Comparison of ENCODE assay signal across 8 cellular contexts in the genomic region with DNA sequence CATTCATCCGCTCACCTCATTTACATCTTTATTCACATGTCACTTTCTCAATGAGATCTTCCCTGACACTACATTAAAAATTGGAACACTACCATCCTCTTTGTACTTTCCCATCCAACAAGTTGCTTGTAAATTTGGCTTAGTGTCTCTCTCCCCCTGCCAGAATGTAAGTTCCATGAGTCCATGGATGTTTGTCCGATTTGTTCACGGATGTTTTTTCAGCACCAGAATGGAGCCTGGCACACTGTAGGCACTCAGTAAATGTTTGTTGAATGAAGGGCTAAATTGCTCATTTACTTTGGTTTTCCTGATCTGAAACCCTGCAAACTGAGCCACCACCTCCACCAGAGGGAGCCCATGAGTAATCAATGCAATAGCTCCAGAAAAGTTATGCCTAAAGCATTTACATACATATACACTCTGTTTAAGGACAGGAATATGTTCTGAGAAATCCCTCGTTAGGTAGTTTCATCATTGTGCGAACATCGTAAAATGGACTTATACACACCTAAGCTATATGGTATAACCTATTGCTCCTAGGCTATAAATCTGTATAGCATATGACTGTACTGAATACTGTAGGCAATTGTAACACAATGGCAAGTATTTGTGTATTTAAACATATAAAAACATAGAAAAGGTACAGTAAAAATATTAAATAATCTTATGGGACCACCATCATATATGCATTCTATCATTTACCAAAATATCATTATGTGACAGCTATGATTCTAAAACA. TPM values are rescaled to one million over a fixed set of nuclear protein-coding genes. Genes with fewer than 3 reads are reported as not detected.
A peak's percentile ranks its signal among the peaks of the same experiment; 100 is the strongest.
DNase-seq lines count a peak whose midpoint lies in the region; ATAC-seq, FAIRE-seq and TF ChIP-seq lines count a peak whose summit lies in the region.

No MANE protein-coding gene starts in this region.

- H3K4me1 ChIP-seq in smooth muscle cell (ENCODE audit: low read depth), result peaks cover 13% of the 10 kb centered on the region

- peak; percentile 90 for FAIRE-seq in G401.6 (lab: Jason Lieb, UNC)

- peak; percentile 84 for DNase-seq in NB4 (ENCODE audit: low read depth)
- peak; percentile 71 for DNase-seq in T follicular helper cell (ENCODE audit: low read depth)
- DNase-seq in activated naive CD8-positive, alpha-beta T cell treated with anti-CD3 and anti-CD28 coated beads, Interleukin-2, amount 50 U/mL, for 16 hours (ENCODE audit: low read depth, low spot score), result peak; percentile 60
- DNase-seq in left ventricle myocardium superior, result peak; percentile 75
- peak; percentile 10 for DNase-seq in smooth muscle cell (lab: John Stamatoyannopoulos, UW; ENCODE audit: unreplicated experiment)

- H3K27me3 ChIP-seq in smooth muscle cell (ENCODE audit: low read depth), result peaks cover 3% of the 10 kb centered on the region

- H3K27ac ChIP-seq in smooth muscle cell (ENCODE audit: low read depth), result no peak overlapping the region

- TF ChIP-seq POLR2A in NB4 (IDR thresholded peaks at IDR 0.05; ENCODE audit: extremely low read depth, insufficient read length), result no peak

- intact Hi-C loops in left ventricle myocardium superior (cut with micrococcal nuclease), result loop anchor here (5.0 kb wide), 1 partner anchor 116 kb away; no protein-coding TSS in a partner anchor

- 48% methylated on average over 6 of the region's 6 CpGs for WGBS in smooth muscle cell (ENCODE audit: low lambda C conversion rate)

- H3K4me3 ChIP-seq in NB4 (ENCODE audit: low read depth, low read length) (no peak overlapping the region), smooth muscle cell (no peak overlapping the region)

- ATAC-seq in left ventricle myocardium superior, result no peak
- ATAC-seq in GM21717 (IDR thresholded peaks at IDR 0.05; ENCODE audit: unreplicated experiment), result no peak
- ATAC-seq in GM19463 (IDR thresholded peaks at IDR 0.05; ENCODE audit: unreplicated experiment), result no peak

- H3K36me3 ChIP-seq in smooth muscle cell (ENCODE audit: low read depth), result no peaks in the 10 kb centered on the region

- no peaks in the 10 kb centered on the region for H3K9me3 ChIP-seq in smooth muscle cell (replicated peaks; ENCODE audit: low read depth)

- H2AFZ ChIP-seq in smooth muscle cell (ENCODE audit: low read depth), result no peak overlapping the region

- H3K9ac ChIP-seq in smooth muscle cell (ENCODE audit: low read depth), result no peak overlapping the region

- no peak overlapping the region for H3K4me2 ChIP-seq in smooth muscle cell

- H3K79me2 ChIP-seq in smooth muscle cell (ENCODE audit: low read depth), result peaks cover 17% of the 10 kb centered on the region

- H4K20me1 ChIP-seq in smooth muscle cell (ENCODE audit: low read depth), result peaks cover 9% of the 10 kb centered on the region

- TF ChIP-seq CTCF in NB4 (IDR thresholded peaks at IDR 0.05; ENCODE audit: low read depth, low read length), result peak; percentile 82
- TF ChIP-seq CTCF in smooth muscle cell (IDR thresholded peaks at IDR 0.05; ENCODE audit: borderline replicate concordance, insufficient read depth, poor library complexity, severe bottlenecking), result peak; percentile 79

- H3F3A ChIP-seq in smooth muscle cell (ENCODE audit: low read depth), result no peaks in the 10 kb centered on the region

RNA-seq across cellular contexts. Expression of a gene that starts 2.8 kb away (rescaled TPM):
- total RNA-seq in left ventricle myocardium superior (21.1 TPM), smooth muscle cell (16.6 and 17.1 TPM in 2 replicates)
- polyA plus RNA-seq in smooth muscle cell, result 3.8 and 4.8 TPM in 2 replicates

Comparison
In these comparisons a context has a peak if more than half of its experiments do, and no peak if none do; other contexts are left out.
1. DNase-seq: peak in every context shown above with its lines; median percentile 84 in NB4; 75 in left ventricle myocardium superior; 71 in T follicular helper cell; 60 in activated naive CD8-positive, alpha-beta T cell treated with anti-CD3 and anti-CD28 coated beads, Interleukin-2, amount 50 U/mL, for 16 hours; 10 in smooth muscle cell.